18 cellular contexts compared by ENCODE assay signal in the genomic region with DNA sequence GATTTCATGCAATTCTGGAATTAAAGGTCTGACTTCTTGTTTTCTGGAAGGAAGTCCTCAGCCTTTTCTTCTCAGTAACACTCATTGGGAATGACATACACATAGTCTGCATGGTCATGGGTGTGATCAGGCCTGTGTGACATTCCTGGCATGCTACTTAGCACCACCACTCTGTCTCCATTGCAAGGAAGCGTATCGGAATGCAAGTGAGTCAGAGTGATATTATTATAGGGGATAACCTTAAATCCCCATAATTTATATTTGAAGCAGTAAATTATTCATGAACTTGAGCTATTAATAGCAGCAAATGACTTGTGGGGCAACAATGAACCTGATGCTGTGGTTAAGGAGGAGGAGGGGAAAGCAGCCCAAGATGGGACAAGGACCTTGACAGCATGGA. TPM values are rescaled to one million over a fixed set of nuclear protein-coding genes. Genes with fewer than 3 reads are reported as not detected.
DNase-seq lines count a peak whose midpoint lies in the region; ATAC-seq and TF ChIP-seq lines count a peak whose summit lies in the region.
"Had no signal": no experiment of that assay in that cellular context is flagged by ENCODE, and none has a peak within 500 bp of the region (broad histone marks: within the 10 kb centered on the region; RNA-seq: fewer than 3 reads in every experiment).

No MANE protein-coding gene starts in this region.

- CTCF ChIA-PET in CD8-positive, alpha-beta memory T cell (lab: Charles Lee): no interaction called here

- H3K27me3 Mint-ChIP-seq in CD8-positive, alpha-beta memory T cell: peaks cover 4 to 36% of the 10 kb centered on the region in 2 donors

- ATAC-seq in psoas muscle (peak; percentile 35 to 83 (median 58)), GM21529 (IDR thresholded peaks at IDR 0.05; ENCODE audit: unreplicated experiment) (no peak)
- ATAC-seq: body of pancreas; gastroesophageal sphincter; stimulated activated naive CD8-positive, alpha-beta T cell treated with anti-CD3 and anti-CD28 coated beads, Interleukin-15, Interleukin-2, amounts not matched to agents 100 U/mL and 50 U/mL, for 24 hours had no signal

- H3K27me3 ChIP-seq in SJCRH30 (no peaks in the 10 kb centered on the region; the same call in 1 of the 2 replicates), psoas muscle (ENCODE audit: insufficient read depth in 3 of 3, low read length in 2 of 3) (peaks cover 0 to 2% (median 0%) of the 10 kb centered on the region in 3 donors)
- H3K27me3 ChIP-seq in CD8-positive, alpha-beta memory T cell (ENCODE audit: insufficient read depth, low read length, poor library complexity, severe bottlenecking): no peaks in the 10 kb centered on the region
- H3K27me3 ChIP-seq: body of pancreas, gastroesophageal sphincter had no signal

- intact Hi-C loops in psoas muscle (cut with DNase I): no loop called here

- no peak overlapping the region for H3K27ac Mint-ChIP-seq in CD8-positive, alpha-beta memory T cell

- H3K27ac ChIP-seq in SJCRH30 (peak overlapping the region; percentile 49; the same call in 1 of the 2 replicates), psoas muscle (no peak overlapping the region)
- no peak overlapping the region for H3K27ac ChIP-seq in CD8-positive, alpha-beta memory T cell (ENCODE audit: low read depth, low read length)
- H3K27ac ChIP-seq: body of pancreas, gastroesophageal sphincter, parathyroid adenoma had no signal

- no peaks in the 10 kb centered on the region for H3K4me1 Mint-ChIP-seq in CD8-positive, alpha-beta memory T cell

- H3K4me3 ChIP-seq in SJCRH30 (no peak overlapping the region), psoas muscle (no peak overlapping the region)
- H3K4me3 ChIP-seq in CD8-positive, alpha-beta memory T cell (ENCODE audit: low read length): no peak overlapping the region
- H3K4me3 ChIP-seq: body of pancreas, gastroesophageal sphincter, lung had no signal

- 39 to 67% (median 48%) methylated on average over 2 of the region's 2 CpGs for WGBS in psoas muscle, 3 donors

- H3K9me3 ChIP-seq in SJCRH30 (replicated peaks) (no peaks in the 10 kb centered on the region), psoas muscle (no peaks in the 10 kb centered on the region)
- no peaks in the 10 kb centered on the region for H3K9me3 ChIP-seq in CD8-positive, alpha-beta memory T cell (ENCODE audit: low read length)
- H3K9me3 ChIP-seq: body of pancreas, gastroesophageal sphincter had no signal

- H3K4me3 Mint-ChIP-seq in CD8-positive, alpha-beta memory T cell: no peak overlapping the region

- TF ChIP-seq CTCF in psoas muscle (IDR thresholded peaks at IDR 0.05): no peak

- no peaks in the 10 kb centered on the region for H3K9me3 Mint-ChIP-seq in CD8-positive, alpha-beta memory T cell

- DNase-seq in GM04504 (ENCODE audit: low read depth) (peak; percentile 68), SJCRH30 (peak; percentile 48 to 53), fibroblast of gingiva (ENCODE audit: low read depth) (peak; percentile 89), psoas muscle (no peak), superior temporal gyrus (ENCODE audit: extremely low spot score) (no peak)
- no peak for DNase-seq in effector CD8-positive, alpha-beta T cell (lab: John Stamatoyannopoulos, UW)
- no peak for DNase-seq in CD8-positive, alpha-beta memory T cell
- DNase-seq: activated T-cell treated with anti-CD3 and anti-CD28 coated beads, Interleukin-2, amount 50 U/mL, for 1 hour; body of pancreas; MV-4-11; NCI-H446; SHP77 treated with DMSO at 0.1 percent for 48 hours; stimulated activated CD4-positive, alpha-beta T cell treated with anti-CD3 and anti-CD28 coated beads, Interleukin-2, amount 100 ng/mL, for 24 hours; stimulated activated naive CD8-positive, alpha-beta T cell treated with anti-CD3 and anti-CD28 coated beads, Interleukin-15, Interleukin-2, amounts not matched to agents 100 U/mL and 50 U/mL, for 24 hours had no signal

- no peaks in the 10 kb centered on the region for H3K36me3 Mint-ChIP-seq in CD8-positive, alpha-beta memory T cell

- peaks cover 14% of the 10 kb centered on the region for H3K4me1 ChIP-seq in SJCRH30
- no peaks in the 10 kb centered on the region for H3K4me1 ChIP-seq in psoas muscle
- no peaks in the 10 kb centered on the region for H3K4me1 ChIP-seq in CD8-positive, alpha-beta memory T cell (ENCODE audit: insufficient read depth, low read length)
- H3K4me1 ChIP-seq: body of pancreas, gastroesophageal sphincter, parathyroid adenoma had no signal

- H3K36me3 ChIP-seq in SJCRH30 (no peaks in the 10 kb centered on the region), psoas muscle (ENCODE audit: insufficient read depth in 1 of 2, low read depth in 1 of 2) (no peaks in the 10 kb centered on the region)
- no peaks in the 10 kb centered on the region for H3K36me3 ChIP-seq in CD8-positive, alpha-beta memory T cell (ENCODE audit: insufficient read depth, low read length)
- H3K36me3 ChIP-seq: gastroesophageal sphincter had no signal

- POLR2A ChIA-PET in CD8-positive, alpha-beta memory T cell (lab: Charles Lee): no interaction called here

RNA-seq across cellular contexts. Expression of a gene that starts 4.3 kb away (rescaled TPM):
- 0.71 and 0.95 TPM in 2 replicates for total RNA-seq in SJCRH30 (2014; rRNA removed; shearing (Covaris generic))
- total RNA-seq in psoas muscle: not detected
- polyA plus RNA-seq in psoas muscle: under 1 TPM in 1 of 3 donors, not detected in 2; 0.04 TPM
- total RNA-seq in CD8-positive, alpha-beta memory T cell: not detected
- not detected for polyA plus RNA-seq in CD8-positive, alpha-beta memory T cell
- total RNA-seq: body of pancreas had no signal

Comparison
In these comparisons a context has a peak if more than half of its experiments do, and no peak if none do; other contexts are left out.
1. DNase-seq: peak in GM04504 (single experiment), SJCRH30 (2 of 2) and fibroblast of gingiva (single experiment); none in psoas muscle (0 of 2), effector CD8-positive, alpha-beta T cell (single experiment), CD8-positive, alpha-beta memory T cell (0 of 5) and superior temporal gyrus (single experiment).